1 cellular context compared by ENCODE assay signal in genomic region chr21:34029724-34030528, GRCh38.
A peak's percentile ranks its signal among the peaks of the same experiment; 100 is the strongest.
TF ChIP-seq lines count a peak whose summit lies in the region.

No MANE protein-coding gene starts in this region.

TF ChIP-seq in K562, 482 proteins besides CTCF, POLR2A, EP300 and RAD21 (continued from another document and continues in another):
- TF ChIP-seq MECOM (CRISPR knock-in tag; IDR thresholded peaks at IDR 0.05): no peak
- TF ChIP-seq ASH1L (IDR thresholded peaks at IDR 0.05; ENCODE audit: borderline replicate concordance, low read depth, partially characterized antibody): no peak
- no peak for TF ChIP-seq SUPT5H (IDR thresholded peaks at IDR 0.05)
- no peak for TF ChIP-seq ZBTB1 (CRISPR knock-in tag; IDR thresholded peaks at IDR 0.05; ENCODE audit: borderline replicate concordance, low read depth)
- TF ChIP-seq EGR1 (conservative IDR thresholded peaks at IDR 0.05): 0 out of 2 replicates have a peak, but pooled peaks have one; percentile 3
- TF ChIP-seq NR1H2 (CRISPR knock-in tag; IDR thresholded peaks at IDR 0.05): no peak
- no peak for TF ChIP-seq POLR2AphosphoS5 (IDR thresholded peaks at IDR 0.05; ENCODE audit: control insufficient read depth, insufficient read depth, low read depth, low read length)
- TF ChIP-seq ZNF583 (CRISPR knock-in tag; IDR thresholded peaks at IDR 0.05): no peak
- no peak for TF ChIP-seq HMGXB4 (CRISPR knock-in tag; IDR thresholded peaks at IDR 0.05)
- no peak for TF ChIP-seq DLX4 (CRISPR knock-in tag; IDR thresholded peaks at IDR 0.05)
- no peak for TF ChIP-seq ZNF740 (CRISPR knock-in tag; IDR thresholded peaks at IDR 0.05)
- TF ChIP-seq ZNF740 (tag; IDR thresholded peaks at IDR 0.05): no peak
- TF ChIP-seq RBFOX2 (IDR thresholded peaks at IDR 0.05; ENCODE audit: low read depth, low read length): no peak
- no peak for TF ChIP-seq PREB (CRISPR knock-in tag; IDR thresholded peaks at IDR 0.05)
- peak; percentile 96 for TF ChIP-seq ATF7 (IDR thresholded peaks at IDR 0.05)
- no peak for TF ChIP-seq GTF2A2 (tag; IDR thresholded peaks at IDR 0.05)
- TF ChIP-seq ZNF764 (CRISPR knock-in tag; IDR thresholded peaks at IDR 0.05; ENCODE audit: low read depth): no peak
- no peak for TF ChIP-seq MTF1 (CRISPR knock-in tag; IDR thresholded peaks at IDR 0.05; ENCODE audit: borderline replicate concordance)
- TF ChIP-seq MED1 (CRISPR knock-in tag; IDR thresholded peaks at IDR 0.05; ENCODE audit: borderline replicate concordance): no peak
- no peak for TF ChIP-seq ZFP30 (CRISPR knock-in tag; IDR thresholded peaks at IDR 0.05; ENCODE audit: borderline replicate concordance)
- TF ChIP-seq, protein P1, sequence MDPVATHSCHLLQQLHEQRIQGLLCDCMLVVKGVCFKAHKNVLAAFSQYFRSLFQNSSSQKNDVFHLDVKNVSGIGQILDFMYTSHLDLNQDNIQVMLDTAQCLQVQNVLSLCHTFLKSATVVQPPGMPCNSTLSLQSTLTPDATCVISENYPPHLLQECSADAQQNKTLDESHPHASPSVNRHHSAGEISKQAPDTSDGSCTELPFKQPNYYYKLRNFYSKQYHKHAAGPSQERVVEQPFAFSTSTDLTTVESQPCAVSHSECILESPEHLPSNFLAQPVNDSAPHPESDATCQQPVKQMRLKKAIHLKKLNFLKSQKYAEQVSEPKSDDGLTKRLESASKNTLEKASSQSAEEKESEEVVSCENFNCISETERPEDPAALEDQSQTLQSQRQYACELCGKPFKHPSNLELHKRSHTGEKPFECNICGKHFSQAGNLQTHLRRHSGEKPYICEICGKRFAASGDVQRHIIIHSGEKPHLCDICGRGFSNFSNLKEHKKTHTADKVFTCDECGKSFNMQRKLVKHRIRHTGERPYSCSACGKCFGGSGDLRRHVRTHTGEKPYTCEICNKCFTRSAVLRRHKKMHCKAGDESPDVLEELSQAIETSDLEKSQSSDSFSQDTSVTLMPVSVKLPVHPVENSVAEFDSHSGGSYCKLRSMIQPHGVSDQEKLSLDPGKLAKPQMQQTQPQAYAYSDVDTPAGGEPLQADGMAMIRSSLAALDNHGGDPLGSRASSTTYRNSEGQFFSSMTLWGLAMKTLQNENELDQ (CRISPR knock-in tag; IDR thresholded peaks at IDR 0.05; ENCODE audit: borderline replicate concordance): no peak
- TF ChIP-seq MLX (CRISPR knock-in tag; conservative IDR thresholded peaks at IDR 0.05): no peak
- TF ChIP-seq, protein P2, sequence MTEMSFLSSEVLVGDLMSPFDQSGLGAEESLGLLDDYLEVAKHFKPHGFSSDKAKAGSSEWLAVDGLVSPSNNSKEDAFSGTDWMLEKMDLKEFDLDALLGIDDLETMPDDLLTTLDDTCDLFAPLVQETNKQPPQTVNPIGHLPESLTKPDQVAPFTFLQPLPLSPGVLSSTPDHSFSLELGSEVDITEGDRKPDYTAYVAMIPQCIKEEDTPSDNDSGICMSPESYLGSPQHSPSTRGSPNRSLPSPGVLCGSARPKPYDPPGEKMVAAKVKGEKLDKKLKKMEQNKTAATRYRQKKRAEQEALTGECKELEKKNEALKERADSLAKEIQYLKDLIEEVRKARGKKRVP (CRISPR knock-in tag; IDR thresholded peaks at IDR 0.05): peak; percentile 87
- no peak for TF ChIP-seq MCM3 (IDR thresholded peaks at IDR 0.05)
- TF ChIP-seq MAZ (CRISPR knock-in tag; conservative IDR thresholded peaks at IDR 0.05 in 1 of 2, IDR thresholded peaks at IDR 0.05 in 1 of 2): no peak
- TF ChIP-seq YY1 (IDR thresholded peaks at IDR 0.05; ENCODE audit: borderline replicate concordance in 1 of 3, control insufficient read depth in 1 of 3, extremely low read depth in 1 of 3, insufficient read depth in 3 of 3, insufficient read length in 1 of 3, insufficient replicate concordance in 2 of 3, low read depth in 1 of 3, low read length in 2 of 3): peak in 2 of 3 experiments; percentile 11 to 75
- TF ChIP-seq, protein P3, sequence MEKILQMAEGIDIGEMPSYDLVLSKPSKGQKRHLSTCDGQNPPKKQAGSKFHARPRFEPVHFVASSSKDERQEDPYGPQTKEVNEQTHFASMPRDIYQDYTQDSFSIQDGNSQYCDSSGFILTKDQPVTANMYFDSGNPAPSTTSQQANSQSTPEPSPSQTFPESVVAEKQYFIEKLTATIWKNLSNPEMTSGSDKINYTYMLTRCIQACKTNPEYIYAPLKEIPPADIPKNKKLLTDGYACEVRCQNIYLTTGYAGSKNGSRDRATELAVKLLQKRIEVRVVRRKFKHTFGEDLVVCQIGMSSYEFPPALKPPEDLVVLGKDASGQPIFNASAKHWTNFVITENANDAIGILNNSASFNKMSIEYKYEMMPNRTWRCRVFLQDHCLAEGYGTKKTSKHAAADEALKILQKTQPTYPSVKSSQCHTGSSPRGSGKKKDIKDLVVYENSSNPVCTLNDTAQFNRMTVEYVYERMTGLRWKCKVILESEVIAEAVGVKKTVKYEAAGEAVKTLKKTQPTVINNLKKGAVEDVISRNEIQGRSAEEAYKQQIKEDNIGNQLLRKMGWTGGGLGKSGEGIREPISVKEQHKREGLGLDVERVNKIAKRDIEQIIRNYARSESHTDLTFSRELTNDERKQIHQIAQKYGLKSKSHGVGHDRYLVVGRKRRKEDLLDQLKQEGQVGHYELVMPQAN (IDR thresholded peaks at IDR 0.05; ENCODE audit: borderline replicate concordance): no peak
- no peak for TF ChIP-seq TRIM28 (IDR thresholded peaks at IDR 0.05)
- TF ChIP-seq HCFC1 (IDR thresholded peaks at IDR 0.05; ENCODE audit: low read depth, low read length): peak; percentile 98
- no peak for TF ChIP-seq NR0B1 (IDR thresholded peaks at IDR 0.05; ENCODE audit: partially characterized antibody)
- no peak for TF ChIP-seq TAF15 (IDR thresholded peaks at IDR 0.05; ENCODE audit: low read depth, low read length)
- no peak for TF ChIP-seq CHD1 (IDR thresholded peaks at IDR 0.05; ENCODE audit: low read length)
- peak; percentile 72 for TF ChIP-seq C11orf30 (IDR thresholded peaks at IDR 0.05; ENCODE audit: low read depth)
- no peak for TF ChIP-seq E2F8 (IDR thresholded peaks at IDR 0.05; ENCODE audit: low read depth, partially characterized antibody)
- no peak for TF ChIP-seq TSHZ1 (CRISPR knock-in tag; IDR thresholded peaks at IDR 0.05)
- peak; percentile 74 for TF ChIP-seq MAFK (IDR thresholded peaks at IDR 0.05; ENCODE audit: low read length)
- peak; percentile 78 for TF ChIP-seq ZNF316 (IDR thresholded peaks at IDR 0.05)
- no peak for TF ChIP-seq LCOR (CRISPR knock-in tag; IDR thresholded peaks at IDR 0.05)
- 0 out of 2 replicates have a peak, but pooled peaks have one; percentile 72 for TF ChIP-seq OTX1 (CRISPR knock-in tag; IDR thresholded peaks at IDR 0.05)
- no peak for TF ChIP-seq SMARCA5 (IDR thresholded peaks at IDR 0.05)
- peak; percentile 92 for TF ChIP-seq MBD2 (IDR thresholded peaks at IDR 0.05; ENCODE audit: borderline replicate concordance, low read depth)
